In the genomic region with DNA sequence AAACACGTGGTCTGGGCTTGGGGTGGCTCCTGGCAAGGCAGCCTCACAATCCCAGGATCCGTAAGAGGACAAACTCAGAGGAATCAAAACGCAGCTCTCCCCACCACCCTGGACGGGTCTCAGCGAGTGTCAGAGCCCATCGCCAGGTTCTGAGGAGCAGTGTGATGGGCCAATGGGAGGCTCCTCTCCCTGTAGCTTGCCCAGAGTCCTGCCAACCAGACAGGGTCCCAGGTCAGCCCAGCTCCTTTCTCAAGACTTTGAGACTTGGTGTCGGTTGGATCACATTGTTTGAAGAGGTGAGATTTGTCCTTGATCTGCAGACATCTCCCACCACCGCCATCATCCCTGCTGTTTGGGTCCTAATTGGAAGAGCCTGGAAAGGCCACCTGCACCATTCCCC, we compare ENCODE assay signal across 25 cellular contexts. TPM values are rescaled to one million over a fixed set of nuclear protein-coding genes. Genes with fewer than 3 reads are reported as not detected.
DNase-seq lines count a peak whose midpoint lies in the region; ATAC-seq, FAIRE-seq and TF ChIP-seq lines count a peak whose summit lies in the region.
"Had no signal": no experiment of that assay in that cellular context is flagged by ENCODE, and none has a peak within 500 bp of the region (broad histone marks: within the 10 kb centered on the region; RNA-seq: fewer than 3 reads in every experiment).

No MANE protein-coding gene starts in this region.

- H3K27ac ChIP-seq in HUES48 (ENCODE audit: low read depth, low read length) (peak overlapping the region; percentile 93), iPS-18a (ENCODE audit: low read length) (peak overlapping the region; percentile 60), neuronal stem cell (replicated peaks; ENCODE audit: low read length) (no peak overlapping the region)
- H3K27ac ChIP-seq: SK-N-MC had no signal

- no peaks in the 10 kb centered on the region for H3K27me3 ChIP-seq in HUES48 (ENCODE audit: control insufficient read depth, insufficient read depth, low read length)
- peaks cover 2% of the 10 kb centered on the region for H3K27me3 ChIP-seq in bronchial epithelial cell (ENCODE audit: control insufficient read depth, insufficient read depth, low read length)
- no peaks in the 10 kb centered on the region for H3K27me3 ChIP-seq in iPS-18a (ENCODE audit: control insufficient read depth, insufficient read depth, low read length)
- H3K27me3 ChIP-seq in neuronal stem cell (ENCODE audit: control insufficient read depth in 3 of 3, insufficient read depth in 3 of 3, low read depth in 1 of 3, low read length in 3 of 3): no peaks in the 10 kb centered on the region
- H3K27me3 ChIP-seq: MG63 had no signal

- no peak overlapping the region for H2BK120ac ChIP-seq in neuronal stem cell (ENCODE audit: low read depth, low read length)

- no peak overlapping the region for H3K4ac ChIP-seq in neuronal stem cell (ENCODE audit: low read length)

- no peak overlapping the region for H2BK15ac ChIP-seq in neuronal stem cell (ENCODE audit: low read length)

- H3K4me3 Mint-ChIP-seq in effector memory CD8-positive, alpha-beta T cell: no peak overlapping the region
- H3K4me3 Mint-ChIP-seq: CD4-positive, alpha-beta memory T cell had no signal

- H3K27ac Mint-ChIP-seq in effector memory CD8-positive, alpha-beta T cell: no peak overlapping the region
- H3K27ac Mint-ChIP-seq: CD4-positive, alpha-beta memory T cell had no signal

- H2BK12ac ChIP-seq in neuronal stem cell (ENCODE audit: low read length): no peak overlapping the region

- ATAC-seq in effector memory CD8-positive, alpha-beta T cell (replicated peaks): no peak
- ATAC-seq: A549, Panc1 had no signal

- no peaks in the 10 kb centered on the region for H3K9me3 Mint-ChIP-seq in effector memory CD8-positive, alpha-beta T cell
- H3K9me3 Mint-ChIP-seq: CD4-positive, alpha-beta memory T cell had no signal

- peaks cover 63% of the 10 kb centered on the region for H3K4me1 ChIP-seq in HUES48 (ENCODE audit: control insufficient read depth, insufficient read depth, low read length)
- peaks cover 50% of the 10 kb centered on the region for H3K4me1 ChIP-seq in iPS-18a (ENCODE audit: control insufficient read depth, low read depth, low read length)
- peaks cover 19 to 48% of the 10 kb centered on the region in 2 donors for H3K4me1 ChIP-seq in neuronal stem cell (ENCODE audit: control insufficient read depth in 2 of 2, insufficient read depth in 1 of 2, low read depth in 1 of 2, low read length in 2 of 2)

- no peak overlapping the region for H2AK5ac ChIP-seq in neuronal stem cell (ENCODE audit: low read depth, low read length)

- peak; percentile 32 for FAIRE-seq in bronchial epithelial cell (lab: Jason Lieb, UNC)
- FAIRE-seq: A549, G401.6 had no signal

- no CpG with 5 or more reads among the region's 8 CpGs for WGBS in neuronal stem cell (ENCODE audit: extremely low coverage in 2 of 2, insufficient read length in 2 of 2, insufficient replicate concordance in 1 of 2), 2 donors

- H3K79me1 ChIP-seq in neuronal stem cell (ENCODE audit: low read depth, low read length): peaks cover 30% of the 10 kb centered on the region

- H3K14ac ChIP-seq in neuronal stem cell (ENCODE audit: low read length): no peak overlapping the region

- H2BK5ac ChIP-seq in neuronal stem cell (ENCODE audit: low read length): peak overlapping the region; percentile 2

- H4K8ac ChIP-seq in neuronal stem cell (ENCODE audit: low read depth, low read length): no peak overlapping the region

- H3K4me1 Mint-ChIP-seq in effector memory CD8-positive, alpha-beta T cell (ENCODE audit: low read depth in 2 of 2): peaks cover 0 to 3% of the 10 kb centered on the region in 2 donors

- H3K18ac ChIP-seq in neuronal stem cell (ENCODE audit: low read length): no peak overlapping the region

- H4K91ac ChIP-seq in neuronal stem cell (ENCODE audit: low read depth, low read length, poor library complexity): no peak overlapping the region

- H3K9ac ChIP-seq in HUES48 (ENCODE audit: low read depth, low read length) (no peak overlapping the region), iPS-18a (ENCODE audit: low read length) (no peak overlapping the region), neuronal stem cell (ENCODE audit: low read depth, low read length, poor library complexity) (no peak overlapping the region)

- H3K36me3 ChIP-seq in HUES48 (ENCODE audit: control insufficient read depth, insufficient read depth, low read length) (no peaks in the 10 kb centered on the region), bronchial epithelial cell (ENCODE audit: control insufficient read depth, insufficient read depth, low read length) (no peaks in the 10 kb centered on the region), iPS-18a (ENCODE audit: control insufficient read depth, low read depth, low read length) (no peaks in the 10 kb centered on the region), neuronal stem cell (replicated peaks in 1 of 2; ENCODE audit: control insufficient read depth in 2 of 2, insufficient read depth in 2 of 2, low read length in 2 of 2) (peaks cover 0 to 37% of the 10 kb centered on the region in 2 donors)
- H3K36me3 ChIP-seq: MG63 had no signal

- H2AFZ ChIP-seq in neuronal stem cell (ENCODE audit: low read length): no peak overlapping the region

- no peak for DNase-seq in bronchial epithelial cell (ENCODE audit: low read depth)
- DNase-seq in neuronal stem cell (ENCODE audit: low spot score): no peak
- DNase-seq in activated effector memory CD4-positive, alpha-beta T cell treated with Interleukin-2 at 50 U/mL for 16 hours: no peak
- DNase-seq in activated CD8-positive, alpha-beta memory T cell treated with anti-CD3 and anti-CD28 coated beads for 24 hours: no peak
- no peak for DNase-seq in effector memory CD8-positive, alpha-beta T cell
- DNase-seq: AML-193; C1 segment of cervical spinal cord; CD4-positive, alpha-beta memory T cell; COR-L47; DMS53; GOT3; IMR-90; KG1; MG63; NCI-H1105 treated with DMSO at 0.1 percent for 48 hours; NCI-H2029; NCI-H446; NCI-H524 treated with DMSO at 0.1 percent for 48 hours; SIG-M5 had no signal

- H3K4me3 ChIP-seq in HUES48 (ENCODE audit: low read depth, low read length) (no peak overlapping the region), bronchial epithelial cell (ENCODE audit: low read depth, low read length) (no peak overlapping the region), iPS-18a (ENCODE audit: low read length) (no peak overlapping the region), neuronal stem cell (ENCODE audit: low read length in 2 of 2) (no peak overlapping the region)
- H3K4me3 ChIP-seq: A549, MG63, SK-N-MC had no signal

- H3K9me3 ChIP-seq in HUES48 (ENCODE audit: control insufficient read depth, insufficient read depth, low read length) (no peaks in the 10 kb centered on the region), iPS-18a (ENCODE audit: control insufficient read depth, low read depth, low read length) (no peaks in the 10 kb centered on the region), neuronal stem cell (replicated peaks in 1 of 2; ENCODE audit: control insufficient read depth in 2 of 2, insufficient read depth in 1 of 2, low read depth in 1 of 2, low read length in 2 of 2) (no peaks in the 10 kb centered on the region)
- H3K9me3 ChIP-seq: A549, MG63 had no signal

- H3K23ac ChIP-seq in neuronal stem cell (ENCODE audit: low read depth, low read length, poor library complexity): no peak overlapping the region

- peaks cover 0 to 13% of the 10 kb centered on the region in 2 donors for H3K27me3 Mint-ChIP-seq in effector memory CD8-positive, alpha-beta T cell

- no peak for TF ChIP-seq CTCF in bronchial epithelial cell (IDR thresholded peaks at IDR 0.05; ENCODE audit: insufficient read depth, low read length, severe bottlenecking)

- H3K4me2 ChIP-seq in neuronal stem cell (ENCODE audit: insufficient read depth, low read length, poor library complexity, severe bottlenecking): no peak overlapping the region
- H3K4me2 ChIP-seq: A549 had no signal

- H3K36me3 Mint-ChIP-seq in effector memory CD8-positive, alpha-beta T cell (ENCODE audit: insufficient read depth): no peaks in the 10 kb centered on the region
- H3K36me3 Mint-ChIP-seq: CD4-positive, alpha-beta memory T cell had no signal

RNA-seq across cellular contexts. Expression of a gene that starts 50.4 kb away (rescaled TPM):
- total RNA-seq in bronchial epithelial cell: under 0.01 and 0.26 TPM in 2 replicates
- polyA plus RNA-seq in neuronal stem cell (2013, experiment 1 of 2): 26.2 TPM
- 27.3 TPM for polyA plus RNA-seq in neuronal stem cell (2013, experiment 2 of 2)
- total RNA-seq: CD4-positive, alpha-beta memory T cell had no signal
- polyA plus RNA-seq: CD4-positive, alpha-beta memory T cell had no signal
